In the genomic region with DNA sequence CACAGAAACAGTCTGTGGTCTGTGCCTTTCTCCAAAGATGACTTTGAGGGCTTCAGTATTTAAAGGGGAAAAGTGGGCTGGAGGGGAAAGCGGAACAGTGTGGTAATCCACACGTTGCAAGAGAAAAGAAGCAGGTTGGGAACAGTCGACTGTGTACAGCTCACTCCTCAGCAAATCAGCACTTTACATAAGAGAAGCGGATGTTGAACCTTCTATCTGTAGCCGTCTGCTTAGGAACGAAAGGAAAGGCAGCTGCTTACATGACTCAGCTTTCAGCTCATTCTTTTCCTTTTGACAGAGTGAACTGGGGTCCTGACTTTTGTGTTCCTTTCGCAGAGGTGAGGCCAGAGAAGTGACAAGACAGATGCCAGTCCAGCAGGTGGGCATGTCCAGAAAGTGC, we compare ENCODE assay signal across 15 cellular contexts. TPM values are rescaled to one million over a fixed set of nuclear protein-coding genes. Genes with fewer than 3 reads are reported as not detected.
DNase-seq lines count a peak whose midpoint lies in the region; ATAC-seq, FAIRE-seq and TF ChIP-seq lines count a peak whose summit lies in the region.
"Not testable (repeated sequence)": the region's sequence is repeated elsewhere in the genome, so short reads cannot be mapped to it uniquely, and the experiment has no call there.
"Had no signal": no experiment of that assay in that cellular context is flagged by ENCODE, and none has a peak within 500 bp of the region (broad histone marks: within the 10 kb centered on the region; RNA-seq: fewer than 3 reads in every experiment).

No MANE protein-coding gene starts in this region.

- intact Hi-C loops in GM12878 (cut with micrococcal nuclease; ENCODE audit: unreplicated experiment); pancreas (cut with DNase I): not testable (repeated sequence)

- not testable (repeated sequence) for H3K4me2 ChIP-seq in GM12878 (ENCODE audit: control insufficient read depth, insufficient read depth)

- ATAC-seq in GM21529 (IDR thresholded peaks at IDR 0.05; ENCODE audit: unreplicated experiment), result peak; percentile 37
- ATAC-seq in HG02885 (IDR thresholded peaks at IDR 0.05; ENCODE audit: poor library complexity, unreplicated experiment), result peak; percentile 41
- ATAC-seq in T-helper 17 cell, result peak; percentile 35
- peak; percentile 44 to 66 for ATAC-seq in activated T-cell treated with anti-CD3 and anti-CD28 coated beads, Interleukin-2, amount 50 U/mL, for 4 hours
- peak; percentile 71 for ATAC-seq in GM12878
- ATAC-seq in pancreas, result peak in 3 of 4 donors; percentile 12 to 29 (median 17)

- H3K27ac Mint-ChIP-seq in T-helper 17 cell, result not testable (repeated sequence)

- not testable (repeated sequence) for H3K9me3 ChIP-seq in T-helper 17 cell (ENCODE audit: control insufficient read depth, low read length, poor library complexity, severe bottlenecking); GM12878 (replicated peaks; ENCODE audit: control insufficient read depth, insufficient read depth, low read length); pancreas

- H3K4me3 ChIP-seq in GM12878, pancreas: not testable (repeated sequence)

- H3K36me3 Mint-ChIP-seq in T-helper 17 cell (ENCODE audit: low read depth); activated T-cell treated with anti-CD3 and anti-CD28 coated beads, Interleukin-2, amount 50 U/mL, for 4 hours (ENCODE audit: insufficient read depth): not testable (repeated sequence)

- H3K27me3 Mint-ChIP-seq in T-helper 17 cell; activated T-cell treated with anti-CD3 and anti-CD28 coated beads, Interleukin-2, amount 50 U/mL, for 4 hours (ENCODE audit: low read depth): not testable (repeated sequence)

- not testable (repeated sequence) for BruUV-seq in GM12878 (replicated peaks; lab: Mats Ljungman, UMichigan)

- not testable (repeated sequence) for H3K79me2 ChIP-seq in GM12878 (ENCODE audit: control insufficient read depth, insufficient read depth, low read length)

- H3K4me1 ChIP-seq in GM12878 (ENCODE audit: control insufficient read depth, insufficient read depth, low read length); pancreas: not testable (repeated sequence)

- POLR2A ChIA-PET in GM12878 (lab: Charles Lee), result not testable (repeated sequence)

- H3K9ac ChIP-seq in GM12878 (ENCODE audit: control insufficient read depth, insufficient read depth, low read length), result not testable (repeated sequence)

- H3K27ac ChIP-seq in GM12878 (ENCODE audit: control insufficient read depth, insufficient read depth); pancreas: not testable (repeated sequence)

- WGBS in GM12878 (ENCODE audit: insufficient coverage, insufficient replicate concordance, low lambda C conversion rate, missing lambda C conversion rate), result no CpG with 5 or more reads among the region's 7 CpGs
- WGBS in pancreas, 2 donors, result no CpG with 5 or more reads among the region's 7 CpGs

- not testable (repeated sequence) for H3K9me3 Mint-ChIP-seq in activated T-cell treated with anti-CD3 and anti-CD28 coated beads, Interleukin-2, amount 50 U/mL, for 4 hours

- not testable (repeated sequence) for H3K36me3 ChIP-seq in GM12878 (ENCODE audit: control insufficient read depth in 2 of 2, insufficient read depth in 2 of 2, low read length in 1 of 2); pancreas

- SMC1A ChIA-PET in GM12878 (lab: Charles Lee; ENCODE audit: uncharacterized antibody, unreplicated experiment), result not testable (repeated sequence)

- TF ChIP-seq CTCF in GM12878 (IDR thresholded peaks at IDR 0.05 in 2 of 3, conservative IDR thresholded peaks at IDR 0.05 in 1 of 3; ENCODE audit: control insufficient read depth in 2 of 3, extremely low read depth in 1 of 3, insufficient read depth in 1 of 3, low read depth in 3 of 3, low read length in 3 of 3); pancreas (IDR thresholded peaks at IDR 0.05): not testable (repeated sequence)

- RAD21 ChIA-PET in GM12878 (lab: Charles Lee; ENCODE audit: unreplicated experiment), result not testable (repeated sequence)

- H2AFZ ChIP-seq in GM12878 (ENCODE audit: control insufficient read depth, low read depth, low read length), result not testable (repeated sequence)

- not testable (repeated sequence) for H3K27me3 ChIP-seq in GM12878 (replicated peaks in 1 of 2; ENCODE audit: control insufficient read depth in 2 of 2, insufficient read depth in 2 of 2, low read length in 1 of 2); pancreas

- in situ Hi-C loops in GM12878 (cut with MboI), result not testable (repeated sequence)

- CTCF ChIA-PET in GM12878 (lab: Yijun Ruan, JAX), result not testable (repeated sequence)

- H4K20me1 ChIP-seq in GM12878 (ENCODE audit: control insufficient read depth, insufficient read depth), result not testable (repeated sequence)

- not testable (repeated sequence) for TF ChIP-seq RAD21 in GM12878 (IDR thresholded peaks at IDR 0.05; ENCODE audit: insufficient read depth, low read depth, low read length)

- FAIRE-seq in GM12892 (lab: Jason Lieb, UNC) (peak; percentile 67), GM12878 (lab: Jason Lieb, UNC) (peak; percentile 91)
- not testable (repeated sequence) for FAIRE-seq in pancreas (lab: Jason Lieb, UNC)

- H3K4me3 Mint-ChIP-seq in T-helper 17 cell; activated T-cell treated with anti-CD3 and anti-CD28 coated beads, Interleukin-2, amount 50 U/mL, for 4 hours: not testable (repeated sequence)

- not testable (repeated sequence) for TF ChIP-seq EP300 in GM12878 (IDR thresholded peaks at IDR 0.05; ENCODE audit: borderline replicate concordance in 1 of 2, control insufficient read depth in 1 of 2, low read depth in 2 of 2, low read length in 2 of 2)

- not testable (repeated sequence) for TF ChIP-seq POLR2A in GM12892 (IDR thresholded peaks at IDR 0.05; ENCODE audit: low read depth, low read length); GM12878 (IDR thresholded peaks at IDR 0.05; ENCODE audit: low read depth, low read length)

- DNase-seq in GM12892 (ENCODE audit: insufficient read length); T-helper 17 cell; activated T-cell treated with anti-CD3 and anti-CD28 coated beads, Interleukin-2, amount 50 U/mL, for 4 hours; GM12878 (ENCODE audit: low read depth, low spot score); pancreas: not testable (repeated sequence)

- H3K4me1 Mint-ChIP-seq in T-helper 17 cell; activated T-cell treated with anti-CD3 and anti-CD28 coated beads, Interleukin-2, amount 50 U/mL, for 4 hours (ENCODE audit: low read depth): not testable (repeated sequence)

RNA-seq across cellular contexts. Expression of a gene that starts 1.6 kb away (rescaled TPM):
- polyA plus RNA-seq in GM12892 (2012; ENCODE audit: missing spikeins), result 26.6 TPM
- 100 to 1,000 TPM in 1 of 2 donors, 10 to 100 TPM in 1; 62.3 to 115 TPM for total RNA-seq in T-helper 17 cell
- 10 to 100 TPM; 17.8 to 57.1 (median 27.0) TPM for total RNA-seq in activated T-cell treated with anti-CD3 and anti-CD28 coated beads, Interleukin-2, amount 50 U/mL, for 4 hours
- 97.5 and 116 TPM in 2 replicates for total RNA-seq in GM12878 (2013; cell fraction: nucleolus; rRNA removed)
- total RNA-seq in GM12878 (2014; rRNA removed), result 30.3 and 38.4 TPM in 2 replicates
- total RNA-seq in GM12878 (2014; rRNA removed; fragmentation: Illumina TruSeq; extraction: Trizol), result 21.1 and 21.5 TPM in 2 replicates
- 8.6 and 14.4 TPM in 2 replicates for total RNA-seq in GM12878 (2021)
- 33.6 TPM for polyA plus RNA-seq in GM12878 (2011; ENCODE audit: low read depth)
- 31.4 and 34.1 TPM in 2 replicates for polyA plus RNA-seq in GM12878 (2011; rRNA removed)
- polyA plus RNA-seq in GM12878 (2011; cell fraction: cytosol; rRNA removed), result 59.9 and 130 TPM in 2 replicates
- 41.1 and 91.2 TPM in 2 replicates for polyA plus RNA-seq in GM12878 (2011; cell fraction: nucleus; rRNA removed)
- polyA plus RNA-seq in GM12878 (2012), result 28.9 and 74.4 TPM in 2 replicates
- 57.3 and 103 TPM in 2 replicates for polyA plus RNA-seq in GM12878 (2014; fragmentation: Illumina TruSeq; extraction: Trizol)
- polyA plus RNA-seq in GM12878 (2014; fragmentation: Nextera tagmentation; extraction: Ambion mirVana), result 10 to 100 TPM; 48.4 to 71.7 TPM
- polyA plus RNA-seq in GM12878 (2014; rRNA removed), result 108 and 161 TPM in 2 replicates
- polyA plus RNA-seq in GM12878 (2016; fragmentation: Nextera tagmentation; extraction: Ambion mirVana), result 100 to 1,000 TPM; 135 to 182 TPM
- 23.7 and 32.3 TPM in 2 replicates for polyA minus RNA-seq in GM12878 (2011; rRNA and poly(A)+ RNA removed)
- polyA minus RNA-seq in GM12878 (2011; cell fraction: cytosol; rRNA and poly(A)+ RNA removed), result 1.9 and 4.2 TPM in 2 replicates
- polyA minus RNA-seq in GM12878 (2011; cell fraction: nucleus; rRNA and poly(A)+ RNA removed), result 23.5 and 27.7 TPM in 2 replicates
- total RNA-seq in pancreas, result 10 to 100 TPM in 5 of 6 donors, 1 to 10 TPM in 1; 3.9 to 30.5 (median 15.0) TPM
- polyA plus RNA-seq in pancreas, result 10 to 100 TPM; 27.0 to 27.6 TPM

RNA-seq across cellular contexts. Expression of a gene that starts 33.4 kb away (rescaled TPM):
- polyA plus RNA-seq in GM12892 (2012; ENCODE audit: missing spikeins), result 1.1 TPM
- under 1 TPM in 1 of 2 donors, not detected in 1; 0.37 TPM for total RNA-seq in T-helper 17 cell
- total RNA-seq in activated T-cell treated with anti-CD3 and anti-CD28 coated beads, Interleukin-2, amount 50 U/mL, for 4 hours, result 1 to 10 TPM; 5.5 to 9.4 (median 8.4) TPM
- 1.1 and 1.3 TPM in 2 replicates for total RNA-seq in GM12878 (2013; cell fraction: nucleolus; rRNA removed)
- total RNA-seq in GM12878 (2014; rRNA removed), result 2.2 and 2.9 TPM in 2 replicates
- total RNA-seq in GM12878 (2014; rRNA removed; fragmentation: Illumina TruSeq; extraction: Trizol), result 0.69 and 1.0 TPM in 2 replicates
- 4.2 and 4.8 TPM in 2 replicates for total RNA-seq in GM12878 (2021)
- polyA plus RNA-seq in GM12878 (2011; ENCODE audit: low read depth), result 0.96 TPM
- 0.19 and 0.29 TPM in 2 replicates for polyA plus RNA-seq in GM12878 (2011; rRNA removed)
- 0.23 and 0.57 TPM in 2 replicates for polyA plus RNA-seq in GM12878 (2011; cell fraction: cytosol; rRNA removed)
- polyA plus RNA-seq in GM12878 (2011; cell fraction: nucleus; rRNA removed), result 4.8 and 5.2 TPM in 2 replicates
- polyA plus RNA-seq in GM12878 (2012), result 2.6 and 3.5 TPM in 2 replicates
- 0.63 and 1.2 TPM in 2 replicates for polyA plus RNA-seq in GM12878 (2014; fragmentation: Illumina TruSeq; extraction: Trizol)
- polyA plus RNA-seq in GM12878 (2014; fragmentation: Nextera tagmentation; extraction: Ambion mirVana), result under 1 TPM; 0.10 to 0.20 TPM
- polyA plus RNA-seq in GM12878 (2014; rRNA removed), result 2.1 and 3.5 TPM in 2 replicates
- polyA plus RNA-seq in GM12878 (2016; fragmentation: Nextera tagmentation; extraction: Ambion mirVana), result 1 to 10 TPM; 4.0 to 4.4 TPM
- polyA minus RNA-seq in GM12878 (2011; rRNA and poly(A)+ RNA removed), result 0.36 and 0.51 TPM in 2 replicates
- polyA minus RNA-seq in GM12878 (2011; cell fraction: cytosol; rRNA and poly(A)+ RNA removed), result 3.6 and 3.8 TPM in 2 replicates
- 1.6 and 2.4 TPM in 2 replicates for polyA minus RNA-seq in GM12878 (2011; cell fraction: nucleus; rRNA and poly(A)+ RNA removed)
- 100 to 1,000 TPM in 1 of 6 donors, 10 to 100 TPM in 5; 24.4 to 168 (median 76.0) TPM for total RNA-seq in pancreas
- polyA plus RNA-seq in pancreas, result 100 to 1,000 TPM in 1 of 2 donors, 10 to 100 TPM in 1; 95.1 to 111 TPM

RNA-seq across cellular contexts. Expression of a gene that starts 59.8 kb away (rescaled TPM):
- polyA plus RNA-seq in GM12892 (2012; ENCODE audit: missing spikeins), result not detected
- not detected for total RNA-seq in T-helper 17 cell
- total RNA-seq in activated T-cell treated with anti-CD3 and anti-CD28 coated beads, Interleukin-2, amount 50 U/mL, for 4 hours, result not detected
- total RNA-seq in GM12878 (2013; cell fraction: nucleolus; rRNA removed), result not detected in 2 replicates
- not detected in 2 replicates for total RNA-seq in GM12878 (2014; rRNA removed)
- total RNA-seq in GM12878 (2014; rRNA removed; fragmentation: Illumina TruSeq; extraction: Trizol), result not detected in 2 replicates
- total RNA-seq in GM12878 (2021), result not detected in 2 replicates
- polyA plus RNA-seq in GM12878 (2011; ENCODE audit: low read depth), result not detected
- not detected in 2 replicates for polyA plus RNA-seq in GM12878 (2011; rRNA removed)
- polyA plus RNA-seq in GM12878 (2011; cell fraction: cytosol; rRNA removed), result not detected in 2 replicates
- polyA plus RNA-seq in GM12878 (2011; cell fraction: nucleus; rRNA removed), result not detected in 2 replicates
- not detected in 2 replicates for polyA plus RNA-seq in GM12878 (2012)
- polyA plus RNA-seq in GM12878 (2014; fragmentation: Illumina TruSeq; extraction: Trizol), result not detected in 2 replicates
- polyA plus RNA-seq in GM12878 (2014; fragmentation: Nextera tagmentation; extraction: Ambion mirVana), result not detected
- polyA plus RNA-seq in GM12878 (2014; rRNA removed), result not detected in 2 replicates
- not detected for polyA plus RNA-seq in GM12878 (2016; fragmentation: Nextera tagmentation; extraction: Ambion mirVana)
- polyA minus RNA-seq in GM12878 (2011; rRNA and poly(A)+ RNA removed), result not detected in 2 replicates
- polyA minus RNA-seq in GM12878 (2011; cell fraction: cytosol; rRNA and poly(A)+ RNA removed), result not detected in 2 replicates
- polyA minus RNA-seq in GM12878 (2011; cell fraction: nucleus; rRNA and poly(A)+ RNA removed), result not detected in 2 replicates
- total RNA-seq in pancreas, result not detected
- not detected for polyA plus RNA-seq in pancreas
- total RNA-seq: A673; Calu3; H1; HT1080; LHCN-M2; MCF 10A; Peyer's patch; T-helper 1 cell treated with Interleukin-12 subunit alpha and Interleukin-12 subunit beta and Interleukin-4 antibody, amounts not matched to agents 30 ng/mL and 1 ng/mL, for 36 hours had no signal
- polyA plus RNA-seq: H1 had no signal

Comparison
In these comparisons a context has a peak if more than half of its experiments do, and no peak if none do; other contexts are left out.
1. ATAC-seq: peak in every context shown above with its lines; median percentile 71 in GM12878; 55 in activated T-cell treated with anti-CD3 and anti-CD28 coated beads, Interleukin-2, amount 50 U/mL, for 4 hours; 41 in HG02885; 37 in GM21529; 35 in T-helper 17 cell; 17 in pancreas.